In the genomic region with DNA sequence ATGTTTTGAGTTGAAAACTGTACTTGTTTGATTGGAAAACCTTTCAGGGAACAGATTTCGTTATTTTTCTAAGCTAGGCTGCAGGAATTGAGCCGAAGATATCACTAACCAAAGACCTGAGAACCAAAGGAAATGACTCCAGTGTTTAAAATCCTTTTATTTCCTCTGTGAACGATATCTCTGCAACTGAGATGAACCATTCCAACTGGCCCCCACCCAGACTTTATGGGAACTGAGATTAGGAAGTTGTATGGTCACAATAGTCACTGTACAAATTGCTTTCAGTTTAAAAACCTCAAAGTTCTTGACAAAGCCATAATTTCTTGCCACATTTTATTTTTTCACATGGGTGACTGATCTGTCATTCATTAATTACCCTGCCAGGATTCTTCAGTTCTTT, we compare ENCODE assay signal across 12 cellular contexts.
A peak's percentile ranks its signal among the peaks of the same experiment; 100 is the strongest.
DNase-seq lines count a peak whose midpoint lies in the region; ATAC-seq and TF ChIP-seq lines count a peak whose summit lies in the region.
"Had no signal": no experiment of that assay in that cellular context is flagged by ENCODE, and none has a peak within 500 bp of the region (broad histone marks: within the 10 kb centered on the region; RNA-seq: fewer than 3 reads in every experiment).

No MANE protein-coding gene starts in this region.

- H2BK120ac ChIP-seq in neuronal stem cell (ENCODE audit: low read depth, low read length) = no peak overlapping the region

- H4K20me1 ChIP-seq in OCI-LY3 (ENCODE audit: insufficient read depth, low read length) = no peaks in the 10 kb centered on the region

- no peak overlapping the region for H3K18ac ChIP-seq in neuronal stem cell (ENCODE audit: low read length)

- no peaks in the 10 kb centered on the region for H3K79me1 ChIP-seq in neuronal stem cell (ENCODE audit: low read depth, low read length)

- H3K14ac ChIP-seq in neuronal stem cell (ENCODE audit: low read length) = no peak overlapping the region

- H2BK12ac ChIP-seq in neuronal stem cell (ENCODE audit: low read length) = no peak overlapping the region

- H3K4me1 ChIP-seq in OCI-LY3 (ENCODE audit: low read length) = peaks cover 29% of the 10 kb centered on the region
- no peaks in the 10 kb centered on the region for H3K4me1 ChIP-seq in neuronal stem cell (ENCODE audit: control insufficient read depth in 2 of 2, insufficient read depth in 1 of 2, low read depth in 1 of 2, low read length in 2 of 2)

- H2BK15ac ChIP-seq in neuronal stem cell (ENCODE audit: low read length) = no peak overlapping the region

- DNase-seq in CD1c-positive myeloid dendritic cell (ENCODE audit: extremely low spot score) = peak; percentile 47
- peak; percentile 4 for DNase-seq in epithelial cell of esophagus (ENCODE audit: low read depth)
- no peak for DNase-seq in neuronal stem cell (ENCODE audit: low spot score)
- DNase-seq in NCI-H2171 treated with DMSO at 0.1 percent for 48 hours (lab: John Stamatoyannopoulos, UW) = no peak
- no peak for DNase-seq in activated CD4-positive, alpha-beta T cell treated with anti-CD3 and anti-CD28 coated beads, Interleukin-2, amount 50 U/mL, for 48 hours
- DNase-seq: effector memory CD8-positive, alpha-beta T cell; naive B cell; stimulated activated CD4-positive, alpha-beta T cell treated with anti-CD3 and anti-CD28 coated beads, Interleukin-2, amount 100 ng/mL, for 48 hours; stomach had no signal

- H3K9me3 ChIP-seq in OCI-LY3 (ENCODE audit: insufficient read depth, low read length) = no peaks in the 10 kb centered on the region
- no peaks in the 10 kb centered on the region for H3K9me3 ChIP-seq in neuronal stem cell (replicated peaks in 1 of 2; ENCODE audit: control insufficient read depth in 2 of 2, insufficient read depth in 1 of 2, low read depth in 1 of 2, low read length in 2 of 2)
- H3K9me3 ChIP-seq: stomach had no signal

- no peak overlapping the region for H3K23ac ChIP-seq in neuronal stem cell (ENCODE audit: low read depth, low read length, poor library complexity)

- H3K27me3 ChIP-seq in OCI-LY3 (ENCODE audit: low read depth, low read length) (peaks cover 15% of the 10 kb centered on the region), neuronal stem cell (ENCODE audit: control insufficient read depth in 3 of 3, insufficient read depth in 3 of 3, low read depth in 1 of 3, low read length in 3 of 3) (no peaks in the 10 kb centered on the region)
- H3K27me3 ChIP-seq: stomach had no signal

- H3K4ac ChIP-seq in neuronal stem cell (ENCODE audit: low read length) = no peak overlapping the region

- no peak for ATAC-seq in GM18870 (IDR thresholded peaks at IDR 0.05; ENCODE audit: unreplicated experiment)
- ATAC-seq in HG03354 (IDR thresholded peaks at IDR 0.05; ENCODE audit: poor library complexity, severe bottlenecking, unreplicated experiment) = no peak
- ATAC-seq: effector memory CD8-positive, alpha-beta T cell had no signal

- no peak overlapping the region for H2AFZ ChIP-seq in OCI-LY3 (ENCODE audit: low read depth, low read length)
- peak overlapping the region; percentile 27 for H2AFZ ChIP-seq in neuronal stem cell (ENCODE audit: low read length)

- no peak overlapping the region for H4K8ac ChIP-seq in neuronal stem cell (ENCODE audit: low read depth, low read length)

- TF ChIP-seq CTCF in OCI-LY3 (IDR thresholded peaks at IDR 0.05; ENCODE audit: low read depth, low read length) (no peak), epithelial cell of esophagus (IDR thresholded peaks at IDR 0.05; ENCODE audit: insufficient read depth, low read depth, low read length, missing control alignments) (no peak)

- H3K36me3 ChIP-seq in OCI-LY3 (replicated peaks; ENCODE audit: low read depth, low read length) (no peaks in the 10 kb centered on the region), neuronal stem cell (replicated peaks in 1 of 2; ENCODE audit: control insufficient read depth in 2 of 2, insufficient read depth in 2 of 2, low read length in 2 of 2) (no peaks in the 10 kb centered on the region)
- H3K36me3 ChIP-seq: stomach had no signal

- H3K27ac ChIP-seq in OCI-LY3 (ENCODE audit: low read length) (no peak overlapping the region), neuronal stem cell (replicated peaks; ENCODE audit: low read length) (no peak overlapping the region)

- H3K4me3 ChIP-seq in OCI-LY3 (ENCODE audit: low read length) (peak overlapping the region; percentile 2; the same call in 1 of the 2 replicates), epithelial cell of esophagus (ENCODE audit: low read length) (no peak overlapping the region), neuronal stem cell (ENCODE audit: low read length in 2 of 2) (no peak overlapping the region)
- H3K4me3 ChIP-seq: stomach had no signal

- H3K9ac ChIP-seq in OCI-LY3 (ENCODE audit: low read length) = no peak overlapping the region
- no peak overlapping the region for H3K9ac ChIP-seq in neuronal stem cell (ENCODE audit: low read depth, low read length, poor library complexity)

- no peaks in the 10 kb centered on the region for H3K79me2 ChIP-seq in OCI-LY3 (ENCODE audit: low read length)

- no peak overlapping the region for H2AK5ac ChIP-seq in neuronal stem cell (ENCODE audit: low read depth, low read length)

- H2BK5ac ChIP-seq in neuronal stem cell (ENCODE audit: low read length) = no peak overlapping the region

- H3K4me2 ChIP-seq in OCI-LY3 (ENCODE audit: low read length) (peak overlapping the region; percentile 29), neuronal stem cell (ENCODE audit: insufficient read depth, low read length, poor library complexity, severe bottlenecking) (no peak overlapping the region)

- H4K91ac ChIP-seq in neuronal stem cell (ENCODE audit: low read depth, low read length, poor library complexity) = no peak overlapping the region

- no CpG with 5 or more reads among the region's 3 CpGs for WGBS in neuronal stem cell (ENCODE audit: extremely low coverage in 2 of 2, insufficient read length in 2 of 2, insufficient replicate concordance in 1 of 2), 2 donors

Comparison
In these comparisons a context has a peak if more than half of its experiments do, and no peak if none do; other contexts are left out.
1. DNase-seq: peak in CD1c-positive myeloid dendritic cell (single experiment) and epithelial cell of esophagus (single experiment); none in neuronal stem cell (single experiment), NCI-H2171 treated with DMSO at 0.1 percent for 48 hours (single experiment) and activated CD4-positive, alpha-beta T cell treated with anti-CD3 and anti-CD28 coated beads, Interleukin-2, amount 50 U/mL, for 48 hours (0 of 2).